ENCODE assay signal across 1 cellular context in the genomic region with DNA sequence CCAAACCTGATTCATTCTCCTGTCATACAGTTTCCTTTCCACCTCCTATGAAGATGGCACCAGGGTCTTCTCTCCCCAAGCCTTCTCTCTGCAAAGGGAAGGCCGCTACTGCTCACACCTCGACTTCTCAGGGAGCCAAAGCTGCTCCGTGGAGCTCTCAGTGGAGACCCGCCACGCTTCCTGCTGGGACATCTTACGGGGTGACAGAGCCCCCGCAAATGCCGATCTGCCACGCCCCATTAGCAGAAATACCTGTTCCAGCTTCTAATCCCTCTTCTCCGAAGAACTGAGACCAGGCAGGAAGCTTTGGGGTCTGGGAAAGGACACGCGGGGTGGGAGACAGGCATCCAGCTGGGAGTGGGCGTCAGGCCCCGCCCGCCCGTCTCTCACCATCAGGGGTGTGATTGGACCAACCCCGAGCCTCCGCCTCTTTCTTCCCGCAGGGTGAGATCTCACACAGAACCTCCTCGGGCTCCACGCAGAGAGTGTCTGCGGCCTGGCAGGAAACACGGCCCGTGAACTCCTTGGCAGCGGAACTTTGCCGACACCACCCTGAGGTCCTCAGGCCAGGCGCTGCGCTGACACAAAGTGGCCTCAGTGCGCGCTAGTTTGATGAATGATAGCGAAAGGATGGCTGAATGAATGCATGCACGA.
TF ChIP-seq lines count a peak whose summit lies in the region.

No MANE protein-coding gene starts in this region.

TF ChIP-seq in GM23338, 12 proteins besides CTCF, POLR2A, EP300 and RAD21 (continued from another document):
- TF ChIP-seq, protein P1, sequence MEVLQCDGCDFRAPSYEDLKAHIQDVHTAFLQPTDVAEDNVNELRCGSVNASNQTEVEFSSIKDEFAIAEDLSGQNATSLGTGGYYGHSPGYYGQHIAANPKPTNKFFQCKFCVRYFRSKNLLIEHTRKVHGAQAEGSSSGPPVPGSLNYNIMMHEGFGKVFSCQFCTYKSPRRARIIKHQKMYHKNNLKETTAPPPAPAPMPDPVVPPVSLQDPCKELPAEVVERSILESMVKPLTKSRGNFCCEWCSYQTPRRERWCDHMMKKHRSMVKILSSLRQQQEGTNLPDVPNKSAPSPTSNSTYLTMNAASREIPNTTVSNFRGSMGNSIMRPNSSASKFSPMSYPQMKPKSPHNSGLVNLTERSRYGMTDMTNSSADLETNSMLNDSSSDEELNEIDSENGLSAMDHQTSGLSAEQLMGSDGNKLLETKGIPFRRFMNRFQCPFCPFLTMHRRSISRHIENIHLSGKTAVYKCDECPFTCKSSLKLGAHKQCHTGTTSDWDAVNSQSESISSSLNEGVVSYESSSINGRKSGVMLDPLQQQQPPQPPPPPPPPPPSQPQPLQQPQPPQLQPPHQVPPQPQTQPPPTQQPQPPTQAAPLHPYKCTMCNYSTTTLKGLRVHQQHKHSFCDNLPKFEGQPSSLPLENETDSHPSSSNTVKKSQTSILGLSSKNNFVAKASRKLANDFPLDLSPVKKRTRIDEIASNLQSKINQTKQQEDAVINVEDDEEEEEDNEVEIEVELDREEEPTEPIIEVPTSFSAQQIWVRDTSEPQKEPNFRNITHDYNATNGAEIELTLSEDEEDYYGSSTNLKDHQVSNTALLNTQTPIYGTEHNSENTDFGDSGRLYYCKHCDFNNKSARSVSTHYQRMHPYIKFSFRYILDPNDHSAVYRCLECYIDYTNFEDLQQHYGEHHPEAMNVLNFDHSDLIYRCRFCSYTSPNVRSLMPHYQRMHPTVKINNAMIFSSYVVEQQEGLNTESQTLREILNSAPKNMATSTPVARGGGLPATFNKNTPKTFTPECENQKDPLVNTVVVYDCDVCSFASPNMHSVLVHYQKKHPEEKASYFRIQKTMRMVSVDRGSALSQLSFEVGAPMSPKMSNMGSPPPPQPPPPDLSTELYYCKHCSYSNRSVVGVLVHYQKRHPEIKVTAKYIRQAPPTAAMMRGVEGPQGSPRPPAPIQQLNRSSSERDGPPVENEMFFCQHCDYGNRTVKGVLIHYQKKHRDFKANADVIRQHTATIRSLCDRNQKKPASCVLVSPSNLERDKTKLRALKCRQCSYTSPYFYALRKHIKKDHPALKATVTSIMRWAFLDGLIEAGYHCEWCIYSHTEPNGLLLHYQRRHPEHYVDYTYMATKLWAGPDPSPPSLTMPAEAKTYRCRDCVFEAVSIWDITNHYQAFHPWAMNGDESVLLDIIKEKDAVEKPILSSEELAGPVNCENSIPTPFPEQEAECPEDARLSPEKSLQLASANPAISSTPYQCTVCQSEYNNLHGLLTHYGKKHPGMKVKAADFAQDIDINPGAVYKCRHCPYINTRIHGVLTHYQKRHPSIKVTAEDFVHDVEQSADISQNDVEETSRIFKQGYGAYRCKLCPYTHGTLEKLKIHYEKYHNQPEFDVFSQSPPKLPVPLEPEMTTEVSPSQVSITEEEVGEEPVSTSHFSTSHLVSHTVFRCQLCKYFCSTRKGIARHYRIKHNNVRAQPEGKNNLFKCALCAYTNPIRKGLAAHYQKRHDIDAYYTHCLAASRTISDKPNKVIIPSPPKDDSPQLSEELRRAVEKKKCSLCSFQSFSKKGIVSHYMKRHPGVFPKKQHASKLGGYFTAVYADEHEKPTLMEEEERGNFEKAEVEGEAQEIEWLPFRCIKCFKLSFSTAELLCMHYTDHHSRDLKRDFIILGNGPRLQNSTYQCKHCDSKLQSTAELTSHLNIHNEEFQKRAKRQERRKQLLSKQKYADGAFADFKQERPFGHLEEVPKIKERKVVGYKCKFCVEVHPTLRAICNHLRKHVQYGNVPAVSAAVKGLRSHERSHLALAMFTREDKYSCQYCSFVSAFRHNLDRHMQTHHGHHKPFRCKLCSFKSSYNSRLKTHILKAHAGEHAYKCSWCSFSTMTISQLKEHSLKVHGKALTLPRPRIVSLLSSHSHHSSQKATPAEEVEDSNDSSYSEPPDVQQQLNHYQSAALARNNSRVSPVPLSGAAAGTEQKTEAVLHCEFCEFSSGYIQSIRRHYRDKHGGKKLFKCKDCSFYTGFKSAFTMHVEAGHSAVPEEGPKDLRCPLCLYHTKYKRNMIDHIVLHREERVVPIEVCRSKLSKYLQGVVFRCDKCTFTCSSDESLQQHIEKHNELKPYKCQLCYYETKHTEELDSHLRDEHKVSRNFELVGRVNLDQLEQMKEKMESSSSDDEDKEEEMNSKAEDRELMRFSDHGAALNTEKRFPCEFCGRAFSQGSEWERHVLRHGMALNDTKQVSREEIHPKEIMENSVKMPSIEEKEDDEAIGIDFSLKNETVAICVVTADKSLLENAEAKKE (CRISPR knock-in tag; IDR thresholded peaks at IDR 0.05): no peak
TF ChIP-seq in GM23338: peak in this region for 0.
